In the genomic region with DNA sequence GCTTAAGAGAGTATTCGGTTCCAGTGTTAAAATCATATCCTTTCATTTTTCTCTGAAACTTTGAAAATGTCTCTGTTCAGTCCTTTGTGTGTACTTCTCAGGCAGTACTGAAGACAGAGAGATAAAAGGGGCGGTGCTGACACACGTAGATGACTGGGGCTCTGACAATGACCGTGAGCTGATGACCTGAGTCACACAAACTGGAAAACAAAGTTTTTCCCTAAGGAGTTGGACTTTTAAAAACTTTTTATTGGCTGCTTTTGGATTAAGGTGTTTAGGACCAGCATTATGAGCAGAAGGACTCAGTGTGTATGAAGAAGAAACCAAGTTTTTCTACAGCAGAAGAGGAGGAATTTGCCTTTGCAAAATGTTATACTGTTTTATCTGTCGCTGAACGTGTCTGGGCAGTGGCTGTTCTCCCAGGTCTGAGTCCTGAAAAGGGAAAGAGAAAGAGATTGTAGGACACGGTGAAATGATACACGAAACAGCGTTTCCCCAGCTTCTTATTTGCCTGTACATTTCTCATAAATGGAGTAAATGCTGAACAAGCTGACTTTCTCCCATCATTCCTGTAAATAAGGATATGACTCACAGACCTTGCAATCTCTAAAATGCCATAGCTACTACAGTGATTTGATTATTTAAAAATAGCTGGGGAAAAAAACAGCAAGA, we compare ENCODE assay signal across 8 cellular contexts. TPM values are rescaled to one million over a fixed set of nuclear protein-coding genes. Genes with fewer than 3 reads are reported as not detected.
DNase-seq lines count a peak whose midpoint lies in the region; ATAC-seq and TF ChIP-seq lines count a peak whose summit lies in the region.

No MANE protein-coding gene starts in this region.

- H3K27ac ChIP-seq in caudate nucleus (ENCODE audit: low read depth, low read length) (peak overlapping the region; percentile 82), mesodermal cell (ENCODE audit: low read depth, low read length, severe bottlenecking) (peak overlapping the region; percentile 96)

- peaks cover 25% of the 10 kb centered on the region for H3K4me1 ChIP-seq in mesodermal cell (ENCODE audit: control insufficient read depth, insufficient read depth, low read length, poor library complexity, severe bottlenecking)

- H3K9me3 ChIP-seq in mesodermal cell (ENCODE audit: control insufficient read depth, low read length): no peaks in the 10 kb centered on the region

- ATAC-seq in HG02642 (IDR thresholded peaks at IDR 0.05; ENCODE audit: poor library complexity, unreplicated experiment): no peak

- no peak for TF ChIP-seq CTCF in GM13977 (IDR thresholded peaks at IDR 0.05; ENCODE audit: extremely low read depth, insufficient read depth, missing control alignments)

- in situ Hi-C loops in GM13977 (cut with MboI; ENCODE audit: low pct_unique_long_range_greater_than_20kb, low sequenced_read_pairs, unreplicated experiment): no loop called here

- H3K36me3 ChIP-seq in mesodermal cell (ENCODE audit: control insufficient read depth, insufficient read depth, low read length): no peaks in the 10 kb centered on the region

- 65 to 81% methylated on average over 5 to 6 of the region's 9 CpGs for WGBS in mesodermal cell (ENCODE audit: insufficient coverage in 2 of 2), 2 experiments

- DNase-seq in GM13977 (ENCODE audit: low spot score): peak; percentile 13
- peak; percentile 83 for DNase-seq in HT1080 (ENCODE audit: low read depth)
- DNase-seq in caudate nucleus (lab: John Stamatoyannopoulos, UW): no peak
- DNase-seq in NCI-H82 treated with DMSO at 0.1 percent for 48 hours (lab: John Stamatoyannopoulos, UW; ENCODE audit: unreplicated experiment): no peak
- DNase-seq in NCI-H2081 (lab: John Stamatoyannopoulos, UW): no peak
- no peak for DNase-seq in activated T-cell treated with anti-CD3 and anti-CD28 coated beads for 4 hours

- no peak overlapping the region for H3K4me3 ChIP-seq in mesodermal cell (ENCODE audit: extremely low read depth, insufficient read depth, low read length, poor library complexity, severe bottlenecking)

RNA-seq across cellular contexts. Expression of a gene that starts 51.5 kb away (rescaled TPM):
- 3.5 and 5.6 TPM in 2 replicates for total RNA-seq in HT1080 (2014; rRNA removed; shearing (Covaris generic))
- polyA plus RNA-seq in HT1080 (2015; cell fraction: cytosol; rRNA removed): 12.4 and 14.0 TPM in 2 replicates
- polyA plus RNA-seq in HT1080 (2015; cell fraction: nucleus; rRNA removed): 4.1 and 5.4 TPM in 2 replicates
- 3.2 TPM for polyA plus RNA-seq in mesodermal cell (2013, experiment 1 of 2)
- polyA plus RNA-seq in mesodermal cell (2013, experiment 2 of 2): 2.4 TPM

Comparison
In these comparisons a context has a peak if more than half of its experiments do, and no peak if none do; other contexts are left out.
1. DNase-seq: peak in GM13977 (single experiment) and HT1080 (single experiment); none in caudate nucleus (0 of 61), NCI-H82 treated with DMSO at 0.1 percent for 48 hours (single experiment), NCI-H2081 (0 of 2) and activated T-cell treated with anti-CD3 and anti-CD28 coated beads for 4 hours (single experiment).